In genomic region chr9:128127990-128128835, GRCh38 we compare ENCODE assay signal across 8 cellular contexts. TPM values are rescaled to one million over a fixed set of nuclear protein-coding genes. Genes with fewer than 3 reads are reported as not detected.
DNase-seq lines count a peak whose midpoint lies in the region; ATAC-seq and TF ChIP-seq lines count a peak whose summit lies in the region.

No MANE protein-coding gene starts in this region.

- TF ChIP-seq CTCF in KMS-11 (conservative IDR thresholded peaks at IDR 0.05; ENCODE audit: low read depth, low read length) (no peak), Peyer's patch (IDR thresholded peaks at IDR 0.05) (no peak)

- H3K4me1 ChIP-seq in KMS-11 (ENCODE audit: low read depth, poor library complexity, severe bottlenecking), result peaks cover 18% of the 10 kb centered on the region
- peaks cover 4 to 30% (median 20%) of the 10 kb centered on the region in 4 donors for H3K4me1 ChIP-seq in Peyer's patch

- peak overlapping the region; percentile 98 to 100 (median 100) for H3K27ac Mint-ChIP-seq in naive B cell

- H3K4me2 ChIP-seq in KMS-11, result peak overlapping the region; percentile 93

- peak overlapping the region; percentile 93 for H3K9ac ChIP-seq in KMS-11

- no peaks in the 10 kb centered on the region for H4K20me1 ChIP-seq in KMS-11 (ENCODE audit: insufficient read depth)

- peak; percentile 59 for ATAC-seq in GM21786 (IDR thresholded peaks at IDR 0.05; ENCODE audit: unreplicated experiment)
- ATAC-seq in naive B cell (ENCODE audit: low read depth in 2 of 2), result peak; percentile 76 to 77

- H3K27me3 ChIP-seq in KMS-11 (ENCODE audit: insufficient read depth, low read depth) (peaks cover 12% of the 10 kb centered on the region), Peyer's patch (no peaks in the 10 kb centered on the region)

- no peak overlapping the region for H3K4me3 ChIP-seq in KMS-11 (IDR thresholded peaks at IDR 0.05; ENCODE audit: insufficient read depth, low read depth, low read length)
- peak overlapping the region; percentile 82 to 99 (median 99) for H3K4me3 ChIP-seq in Peyer's patch

- H3K36me3 Mint-ChIP-seq in naive B cell, result no peaks in the 10 kb centered on the region

- no peaks in the 10 kb centered on the region for H3K9me3 Mint-ChIP-seq in naive B cell

- peak overlapping the region; percentile 93 to 100 (median 98) for H3K4me3 Mint-ChIP-seq in naive B cell

- H3K27me3 Mint-ChIP-seq in naive B cell, result peaks cover 4 to 11% (median 8%) of the 10 kb centered on the region in 3 donors

- peak overlapping the region; percentile 99 for H2AFZ ChIP-seq in KMS-11 (ENCODE audit: low read depth)

- H3K27ac ChIP-seq in KMS-11 (peak overlapping the region; percentile 89), Peyer's patch (peak overlapping the region; percentile 91 to 99 (median 98))

- H3K4me1 Mint-ChIP-seq in naive B cell, result peaks cover 26 to 35% (median 27%) of the 10 kb centered on the region in 3 donors

- no peaks in the 10 kb centered on the region for H3K36me3 ChIP-seq in KMS-11 (ENCODE audit: insufficient read depth)
- H3K36me3 ChIP-seq in Peyer's patch, result peaks cover 0 to 16% (median 0%) of the 10 kb centered on the region in 3 donors

- peak; percentile 80 for DNase-seq in DMS53 treated with DMSO at 0.1 percent for 48 hours (lab: John Stamatoyannopoulos, UW; ENCODE audit: unreplicated experiment)
- DNase-seq in Peyer's patch, result peak; percentile 83 to 93 (median 91)
- peak; percentile 78 for DNase-seq in activated T-helper 1 cell treated with Interleukin-2 at 50 U/mL for 16 hours (ENCODE audit: low read depth)
- DNase-seq in fibroblast of gingiva (ENCODE audit: low read depth), result peak; percentile 91
- DNase-seq in naive B cell, result peak; percentile 92
- DNase-seq in stimulated activated CD8-positive, alpha-beta memory T cell treated with anti-CD3 and anti-CD28 coated beads, Interleukin-7, amount 100 ng/mL, for 48 hours (ENCODE audit: extremely low read depth in 1 of 2, low read depth in 1 of 2), result peak; percentile 63 to 71

- peaks cover 0 to 3% (median 0%) of the 10 kb centered on the region in 4 donors for H3K9me3 ChIP-seq in Peyer's patch

- TF ChIP-seq POLR2A in Peyer's patch (IDR thresholded peaks at IDR 0.05), result peak; percentile 34 to 58

- peaks cover 31% of the 10 kb centered on the region for H3K79me2 ChIP-seq in KMS-11 (ENCODE audit: insufficient read depth, low read depth)

RNA-seq across cellular contexts. Expression of gene PTGES2, which starts 0.7 kb away (rescaled TPM):
- total RNA-seq in Peyer's patch, result 100 to 1,000 TPM; 123 to 193 (median 168) TPM
- 10 to 100 TPM; 31.1 to 63.8 (median 40.8) TPM for polyA plus RNA-seq in naive B cell (ENCODE audit: low read depth in 6 of 6)

RNA-seq across cellular contexts. Expression of gene LCN2, which starts 21.0 kb away (rescaled TPM):
- total RNA-seq in Peyer's patch, result 100 to 1,000 TPM in 1 of 4 donors, 10 to 100 TPM in 2, 1 to 10 TPM in 1; 1.9 to 191 (median 37.1) TPM
- polyA plus RNA-seq in naive B cell (ENCODE audit: low read depth in 6 of 6), result 1 to 10 TPM in 2 of 6 donors, under 1 TPM in 1, not detected in 3; 0.44 to 1.2 (median 1.2) TPM

RNA-seq across cellular contexts. Expression of gene BBLN, which starts 31.9 kb away (rescaled TPM):
- total RNA-seq in Peyer's patch, result 10 to 100 TPM; 38.8 to 93.7 (median 70.2) TPM
- 10 to 100 TPM; 74.7 to 98.3 (median 93.5) TPM for polyA plus RNA-seq in naive B cell (ENCODE audit: low read depth in 6 of 6)
